In genomic region chr7:44461387-44461786, GRCh38 we compare ENCODE assay signal across 11 cellular contexts. TPM values are rescaled to one million over a fixed set of nuclear protein-coding genes. Genes with fewer than 3 reads are reported as not detected.
DNase-seq lines count a peak whose midpoint lies in the region; ATAC-seq and TF ChIP-seq lines count a peak whose summit lies in the region.
"Had no signal": no experiment of that assay in that cellular context is flagged by ENCODE, and none has a peak within 500 bp of the region (broad histone marks: within the 10 kb centered on the region; RNA-seq: fewer than 3 reads in every experiment).

No MANE protein-coding gene starts in this region.

- WGBS in mesendoderm (ENCODE audit: extremely low coverage, insufficient coverage, low lambda C conversion rate): no CpG with 5 or more reads among the region's 2 CpGs

- no peak overlapping the region for H4K8ac ChIP-seq in mesendoderm (ENCODE audit: low read depth, low read length)

- H2BK15ac ChIP-seq in mesendoderm (replicated peaks; ENCODE audit: low read depth): no peak overlapping the region

- no peak overlapping the region for H2BK120ac ChIP-seq in mesendoderm (ENCODE audit: low read depth, low read length)

- H3K27me3 ChIP-seq in mesendoderm (ENCODE audit: insufficient read depth, low read length, poor library complexity) (no peaks in the 10 kb centered on the region), BE2C (no peaks in the 10 kb centered on the region)
- H3K27me3 ChIP-seq: gastroesophageal sphincter had no signal

- H3K36me3 Mint-ChIP-seq in activated T-cell treated with anti-CD3 and anti-CD28 coated beads, Interleukin-2, amount 50 U/mL, for 72 hours (ENCODE audit: insufficient read depth in 2 of 2): peaks cover 5 to 23% of the 10 kb centered on the region in 2 donors

- peak; percentile 73 to 86 for ATAC-seq in activated T-cell treated with anti-CD3 and anti-CD28 coated beads, Interleukin-2, amount 50 U/mL, for 72 hours (replicated peaks in 1 of 2)
- ATAC-seq in HG02642 (IDR thresholded peaks at IDR 0.05; ENCODE audit: poor library complexity, unreplicated experiment): no peak
- ATAC-seq: gastroesophageal sphincter had no signal

- no peak overlapping the region for H3K18ac ChIP-seq in mesendoderm (ENCODE audit: low read length)

- no peaks in the 10 kb centered on the region for H3K4me1 ChIP-seq in mesendoderm (ENCODE audit: control insufficient read depth, low read depth, low read length)
- no peaks in the 10 kb centered on the region for H3K4me1 ChIP-seq in BE2C

- H3K27ac Mint-ChIP-seq in activated T-cell treated with anti-CD3 and anti-CD28 coated beads, Interleukin-2, amount 50 U/mL, for 72 hours: peak overlapping the region; percentile 90
- H3K27ac Mint-ChIP-seq: progenitor cell of endocrine pancreas had no signal

- H3K79me1 ChIP-seq in mesendoderm (ENCODE audit: low read length): peaks cover 19% of the 10 kb centered on the region

- no peak overlapping the region for H4K5ac ChIP-seq in mesendoderm (ENCODE audit: low read length)

- no peak overlapping the region for H3K56ac ChIP-seq in mesendoderm (ENCODE audit: low read length)

- no peak overlapping the region for H3K23ac ChIP-seq in mesendoderm (ENCODE audit: low read length)

- H3K36me3 ChIP-seq in mesendoderm (ENCODE audit: control insufficient read depth, insufficient read depth, low read length) (no peaks in the 10 kb centered on the region), BE2C (peaks cover 4% of the 10 kb centered on the region)

- peak; percentile 41 for DNase-seq in GF-D8 (lab: John Stamatoyannopoulos, UW)
- DNase-seq in Jurkat, Clone E6-1 (ENCODE audit: low read depth, low spot score): peak; percentile 18
- peak; percentile 33 to 50 for DNase-seq in activated T-cell treated with anti-CD3 and anti-CD28 coated beads, Interleukin-2, amount 50 U/mL, for 72 hours
- DNase-seq in mesendoderm: peak; percentile 44
- no peak for DNase-seq in activated gamma-delta T cell treated with Interleukin-2 at 50 U/mL for 16 hours
- no peak for DNase-seq in BE2C
- DNase-seq in epidermal melanocyte (ENCODE audit: insufficient read length, low spot score): no peak

- no peaks in the 10 kb centered on the region for H3K27me3 Mint-ChIP-seq in activated T-cell treated with anti-CD3 and anti-CD28 coated beads, Interleukin-2, amount 50 U/mL, for 72 hours (ENCODE audit: low read depth)
- H3K27me3 Mint-ChIP-seq: progenitor cell of endocrine pancreas had no signal

- peaks cover 73% of the 10 kb centered on the region for H3K4me1 Mint-ChIP-seq in activated T-cell treated with anti-CD3 and anti-CD28 coated beads, Interleukin-2, amount 50 U/mL, for 72 hours (ENCODE audit: low read depth)

- no peak overlapping the region for H3K4me3 ChIP-seq in Jurkat, Clone E6-1 (ENCODE audit: low read length)
- H3K4me3 ChIP-seq in mesendoderm (ENCODE audit: low read length): no peak overlapping the region
- H3K4me3 ChIP-seq in BE2C (ENCODE audit: low read depth, low read length): no peak overlapping the region
- H3K4me3 ChIP-seq: gastroesophageal sphincter had no signal

- TF ChIP-seq CTCF in BE2C (IDR thresholded peaks at IDR 0.05; ENCODE audit: low read depth, low read length): no peak

- H2AK5ac ChIP-seq in mesendoderm (ENCODE audit: low read length): no peak overlapping the region

- H3K4me3 Mint-ChIP-seq in activated T-cell treated with anti-CD3 and anti-CD28 coated beads, Interleukin-2, amount 50 U/mL, for 72 hours: peak overlapping the region; percentile 79 to 82

- no peak overlapping the region for H2BK5ac ChIP-seq in mesendoderm (ENCODE audit: low read length)

- H3K79me2 ChIP-seq in mesendoderm (ENCODE audit: control insufficient read depth, insufficient read depth, low read length): peaks cover 15% of the 10 kb centered on the region

- H3K4me2 ChIP-seq in mesendoderm (ENCODE audit: low read length): no peak overlapping the region

- no peak overlapping the region for H3K4ac ChIP-seq in mesendoderm (ENCODE audit: low read depth, low read length)

- no peak overlapping the region for H3K9ac ChIP-seq in mesendoderm (ENCODE audit: low read length)

- H3K9me3 ChIP-seq in BE2C: no peaks in the 10 kb centered on the region
- H3K9me3 ChIP-seq: gastroesophageal sphincter had no signal

- no peak overlapping the region for H3K27ac ChIP-seq in mesendoderm (ENCODE audit: low read depth, low read length)
- H3K27ac ChIP-seq: gastroesophageal sphincter, VCaP had no signal

- no peaks in the 10 kb centered on the region for H3K9me3 Mint-ChIP-seq in activated T-cell treated with anti-CD3 and anti-CD28 coated beads, Interleukin-2, amount 50 U/mL, for 72 hours

RNA-seq across cellular contexts. Expression of gene NUDCD3, which starts 29.1 kb away (rescaled TPM):
- polyA plus RNA-seq in Jurkat, Clone E6-1 (2012; ENCODE audit: insufficient read depth, insufficient read length): 42.5 TPM
- total RNA-seq in activated T-cell treated with anti-CD3 and anti-CD28 coated beads, Interleukin-2, amount 50 U/mL, for 72 hours: 100 to 1,000 TPM; 105 to 120 TPM
- 34.4 TPM for polyA plus RNA-seq in mesendoderm (2013, experiment 1 of 2)
- polyA plus RNA-seq in mesendoderm (2013, experiment 2 of 2): 32.5 TPM
- polyA plus RNA-seq in BE2C (2012; ENCODE audit: insufficient read depth, insufficient read length, low read depth): 180 TPM

Comparison
In these comparisons a context has a peak if more than half of its experiments do, and no peak if none do; other contexts are left out.
1. DNase-seq: peak in GF-D8 (single experiment), Jurkat, Clone E6-1 (single experiment), activated T-cell treated with anti-CD3 and anti-CD28 coated beads, Interleukin-2, amount 50 U/mL, for 72 hours (2 of 2) and mesendoderm (single experiment); none in activated gamma-delta T cell treated with Interleukin-2 at 50 U/mL for 16 hours (single experiment), BE2C (single experiment) and epidermal melanocyte (single experiment).